Comparison of ENCODE assay signal across 26 cellular contexts in the genomic region with DNA sequence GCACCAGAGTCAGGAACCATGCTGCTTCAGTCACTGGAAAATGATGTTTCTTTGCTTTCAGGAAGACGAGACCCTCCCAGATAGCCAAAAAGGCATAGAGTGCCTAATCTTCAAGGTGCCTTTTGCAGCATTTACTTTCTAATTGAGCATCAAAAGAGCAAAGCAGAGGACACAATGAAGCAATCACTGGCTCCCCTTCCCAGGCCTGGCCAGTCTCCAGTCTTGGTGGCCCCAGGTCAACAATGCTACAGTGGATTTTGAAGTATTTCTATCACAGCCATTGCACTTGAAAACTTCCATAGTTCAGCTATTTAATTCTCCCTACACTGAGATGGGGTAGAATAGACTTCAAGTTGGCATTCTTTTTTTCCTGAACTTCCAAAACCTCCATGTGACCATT. TPM values are rescaled to one million over a fixed set of nuclear protein-coding genes. Genes with fewer than 3 reads are reported as not detected.
DNase-seq lines count a peak whose midpoint lies in the region; ATAC-seq, FAIRE-seq and TF ChIP-seq lines count a peak whose summit lies in the region.
"Had no signal": no experiment of that assay in that cellular context is flagged by ENCODE, and none has a peak within 500 bp of the region (broad histone marks: within the 10 kb centered on the region; RNA-seq: fewer than 3 reads in every experiment).

No MANE protein-coding gene starts in this region.

- H3K9me1 ChIP-seq in keratinocyte (ENCODE audit: control insufficient read depth, extremely low read depth, insufficient read depth, low read length) = no peaks in the 10 kb centered on the region

- no peaks in the 10 kb centered on the region for H3K9me3 ChIP-seq in keratinocyte (ENCODE audit: control insufficient read depth, low read depth, low read length)
- no peaks in the 10 kb centered on the region for H3K9me3 ChIP-seq in gastrocnemius medialis
- H3K9me3 ChIP-seq: HAP-1 had no signal

- no peaks in the 10 kb centered on the region for H3K36me3 Mint-ChIP-seq in type B pancreatic cell
- H3K36me3 Mint-ChIP-seq: CD8-positive, alpha-beta memory T cell had no signal

- H3K4me3 ChIP-seq in bronchial epithelial cell (ENCODE audit: low read depth, low read length) (no peak overlapping the region), keratinocyte (ENCODE audit: control insufficient read depth in 2 of 3, extremely low read depth in 1 of 3, insufficient read depth in 2 of 3, low read depth in 1 of 3, low read length in 3 of 3) (peak overlapping the region in 1 of 3 experiments; percentile 9), gastrocnemius medialis (no peak overlapping the region)
- H3K4me3 ChIP-seq: HAP-1 had no signal

- peak overlapping the region; percentile 28 for H3K9ac ChIP-seq in keratinocyte (ENCODE audit: control insufficient read depth, extremely low read depth, insufficient read depth, low read length)
- H3K9ac ChIP-seq: KMS-11 had no signal

- H3K27me3 ChIP-seq in bronchial epithelial cell (ENCODE audit: control insufficient read depth, insufficient read depth, low read length) (peaks cover 4% of the 10 kb centered on the region), keratinocyte (ENCODE audit: control insufficient read depth, extremely low read depth, insufficient read depth, low read length) (peaks cover 6% of the 10 kb centered on the region), gastrocnemius medialis (no peaks in the 10 kb centered on the region)

- dilution Hi-C loops in keratinocyte (cut with MboI; ENCODE audit: extremely low pct_ligation_motif_present, low sequenced_read_pairs) = loop anchor here (10.0 kb wide), 1 partner anchor 59 kb away; no protein-coding TSS in a partner anchor

- TF ChIP-seq CTCF in bronchial epithelial cell (IDR thresholded peaks at IDR 0.05; ENCODE audit: insufficient read depth, low read length, severe bottlenecking) (no peak), keratinocyte (optimal IDR thresholded peaks at IDR 0.05 in 1 of 3, IDR thresholded peaks at IDR 0.05 in 1 of 3, conservative IDR thresholded peaks at IDR 0.05 in 1 of 3; ENCODE audit: extremely low read depth in 1 of 3, insufficient read depth in 2 of 3, low read length in 3 of 3) (no peak), type B pancreatic cell (conservative IDR thresholded peaks at IDR 0.05) (no peak), gastrocnemius medialis (IDR thresholded peaks at IDR 0.05 in 4 of 5, conservative IDR thresholded peaks at IDR 0.05 in 1 of 5) (no peak)

- TF ChIP-seq POLR2A in gastrocnemius medialis (IDR thresholded peaks at IDR 0.05) = no peak

- ATAC-seq in Right ventricle myocardium superior (ENCODE audit: poor library complexity) (no peak), Right ventricle myocardium inferior (no peak), gastrocnemius medialis (no peak)

- peaks cover 17% of the 10 kb centered on the region for H3K4me1 Mint-ChIP-seq in type B pancreatic cell (ENCODE audit: unreplicated experiment)
- H3K4me1 Mint-ChIP-seq: CD8-positive, alpha-beta memory T cell had no signal

- intact Hi-C loops in Right ventricle myocardium superior (cut with DNase I) (no loop called here), Right ventricle myocardium inferior (cut with DNase I) (loop anchor here (5.0 kb wide), 1 partner anchor 41 kb away; no protein-coding TSS in a partner anchor), gastrocnemius medialis (cut with DNase I; ENCODE audit: low total_unique reads) (no loop called here)

- H3K36me3 ChIP-seq in bronchial epithelial cell (ENCODE audit: control insufficient read depth, insufficient read depth, low read length) = no peaks in the 10 kb centered on the region
- no peaks in the 10 kb centered on the region for H3K36me3 ChIP-seq in keratinocyte (ENCODE audit: control insufficient read depth in 2 of 2, extremely low read depth in 1 of 2, insufficient read depth in 2 of 2, low read length in 2 of 2)
- H3K36me3 ChIP-seq in gastrocnemius medialis = no peaks in the 10 kb centered on the region
- H3K36me3 ChIP-seq: HAP-1 had no signal

- DNase-seq in Right ventricle myocardium superior (peak; percentile 52), Right ventricle myocardium inferior (ENCODE audit: missing footprints) (no peak), bronchial epithelial cell (ENCODE audit: low read depth) (no peak), keratinocyte (ENCODE audit: low read depth, low spot score) (no peak), type B pancreatic cell (ENCODE audit: extremely low spot score, unreplicated experiment) (peak; percentile 39), gastrocnemius medialis (no peak), iPS-NIHi11 (ENCODE audit: low spot score) (no peak), G401 (ENCODE audit: low spot score) (no peak)
- DNase-seq: Calu3; CD8-positive, alpha-beta memory T cell; DMS153; GF-D8; IMR-90; NCI-H1105; NCI-H146; NCI-H2029; NCI-H226; NCI-H510A treated with DMSO at 0.1 percent for 48 hours; NCI-H748 treated with DMSO at 0.1 percent for 48 hours; OCI-M1 had no signal

- no peaks in the 10 kb centered on the region for H4K20me1 ChIP-seq in keratinocyte (ENCODE audit: control insufficient read depth, extremely low read depth, insufficient read depth, low read length)

- peaks cover 21% of the 10 kb centered on the region for H3K27me3 Mint-ChIP-seq in type B pancreatic cell

- H3K4me3 Mint-ChIP-seq in type B pancreatic cell = no peak overlapping the region
- H3K4me3 Mint-ChIP-seq: CD8-positive, alpha-beta memory T cell had no signal

- no peaks in the 10 kb centered on the region for H3K79me2 ChIP-seq in keratinocyte (ENCODE audit: control insufficient read depth, insufficient read depth, low read length)

- peak overlapping the region; percentile 65 for H3K4me2 ChIP-seq in keratinocyte (ENCODE audit: control insufficient read depth, extremely low read depth, insufficient read depth, low read depth, low read length)
- H3K4me2 ChIP-seq: KMS-11 had no signal

- in situ Hi-C loops in gastrocnemius medialis (cut with MboI; ENCODE audit: low sequenced_read_pairs in 4 of 4) (no loop called here), G401 (cut with HindIII; ENCODE audit: low sequenced_read_pairs) (no loop called here)

- FAIRE-seq in bronchial epithelial cell (lab: Jason Lieb, UNC) = peak; percentile 77
- FAIRE-seq in keratinocyte (lab: Jason Lieb, UNC) = no peak
- FAIRE-seq: RCC 7860 had no signal

- H3K4me1 ChIP-seq in keratinocyte (ENCODE audit: control insufficient read depth, extremely low read depth, insufficient read depth, low read length) (peaks cover 28% of the 10 kb centered on the region), gastrocnemius medialis (no peaks in the 10 kb centered on the region)
- H3K4me1 ChIP-seq: HAP-1 had no signal

- H3K27ac Mint-ChIP-seq in type B pancreatic cell = peak overlapping the region; percentile 61
- H3K27ac Mint-ChIP-seq: CD8-positive, alpha-beta memory T cell had no signal

- no peaks in the 10 kb centered on the region for H3K9me3 Mint-ChIP-seq in type B pancreatic cell
- H3K9me3 Mint-ChIP-seq: CD8-positive, alpha-beta memory T cell had no signal

- peak overlapping the region; percentile 64 for H2AFZ ChIP-seq in keratinocyte (ENCODE audit: control insufficient read depth, low read length)

- H3K27ac ChIP-seq in keratinocyte (ENCODE audit: control insufficient read depth, insufficient read depth, low read length) (peak overlapping the region; percentile 50), gastrocnemius medialis (no peak overlapping the region)
- H3K27ac ChIP-seq: C4-2B, KMS-11 had no signal

RNA-seq across cellular contexts. Expression of a gene that starts 15.4 kb away (rescaled TPM):
- total RNA-seq in Right ventricle myocardium superior (2.6 TPM), Right ventricle myocardium inferior (3.2 TPM), bronchial epithelial cell (under 0.01 and 1.2 TPM in 2 replicates), type B pancreatic cell (ENCODE audit: low replicate concordance) (13.0 and 40.9 TPM in 2 replicates), gastrocnemius medialis (10 to 100 TPM in 1 of 4 donors, 1 to 10 TPM in 1, under 1 TPM in 2; 0.53 to 12.3 (median 1.1) TPM)
- 0.15 to 0.77 TPM (median 0.58 TPM) in 3 replicates for polyA plus RNA-seq in keratinocyte
- 0.76 TPM for polyA plus RNA-seq in keratinocyte (2011; ENCODE audit: low read depth)
- 0.28 and 0.30 TPM in 2 replicates for polyA plus RNA-seq in keratinocyte (2011; cell fraction: cytosol; rRNA removed)
- polyA plus RNA-seq in keratinocyte (2011; cell fraction: nucleus; rRNA removed) = 0.72 and 1.1 TPM in 2 replicates
- 0.80 and 4.0 TPM in 2 replicates for polyA plus RNA-seq in keratinocyte (2012; ENCODE audit: low replicate concordance)
- 0.22 to 0.66 TPM (median 0.62 TPM) in 3 replicates for polyA minus RNA-seq in keratinocyte
- polyA minus RNA-seq in keratinocyte (2011; cell fraction: cytosol; rRNA and poly(A)+ RNA removed) = not detected
- polyA minus RNA-seq in keratinocyte (2011; cell fraction: nucleus; rRNA and poly(A)+ RNA removed) = 0.32 and 1.1 TPM in 2 replicates
- not detected in 2 replicates for total RNA-seq in G401 (2014; rRNA removed; shearing (Covaris generic))
- total RNA-seq: Calu3, IMR-90, SK-MEL-5 had no signal
- polyA plus RNA-seq: AG04450; CD8-positive, alpha-beta memory T cell; IMR-90 had no signal

Comparison
In these comparisons a context has a peak if more than half of its experiments do, and no peak if none do; other contexts are left out.
1. DNase-seq: peak in Right ventricle myocardium superior (single experiment) and type B pancreatic cell (single experiment); none in Right ventricle myocardium inferior (single experiment), bronchial epithelial cell (single experiment), keratinocyte (single experiment), gastrocnemius medialis (0 of 2), iPS-NIHi11 (single experiment) and G401 (single experiment).